11 cellular contexts compared by ENCODE assay signal in genomic region chr22:46047226-46047625, GRCh38.
DNase-seq lines count a peak whose midpoint lies in the region; ATAC-seq and TF ChIP-seq lines count a peak whose summit lies in the region.
"Had no signal": no experiment of that assay in that cellular context is flagged by ENCODE, and none has a peak within 500 bp of the region (broad histone marks: within the 10 kb centered on the region; RNA-seq: fewer than 3 reads in every experiment).

No MANE protein-coding gene starts in this region.

- H3K4me1 ChIP-seq in adipocyte (ENCODE audit: control insufficient read depth, insufficient read depth, low read length) (peaks cover 70% of the 10 kb centered on the region), spleen (peaks cover 35 to 97% (median 91%) of the 10 kb centered on the region in 6 donors)

- peak overlapping the region; percentile 63 for H3K9ac ChIP-seq in adipocyte (ENCODE audit: low read length)

- intact Hi-C loops in spleen (cut with DNase I; ENCODE audit: low total_unique reads), result no loop called here

- TF ChIP-seq CTCF in spleen (IDR thresholded peaks at IDR 0.05 in 8 of 11, conservative IDR thresholded peaks at IDR 0.05 in 3 of 11), result no peak

- H3K9me3 ChIP-seq in adipocyte (ENCODE audit: control insufficient read depth, low read length), result no peaks in the 10 kb centered on the region
- no peaks in the 10 kb centered on the region for H3K9me3 ChIP-seq in spleen

- H3K4me3 ChIP-seq in adipocyte (ENCODE audit: low read length) (no peak overlapping the region), spleen (peak overlapping the region in 1 of 8 donors; percentile 81)

- no peak for TF ChIP-seq POLR2A in spleen (IDR thresholded peaks at IDR 0.05)

- peak overlapping the region in 7 of 8 donors; percentile 91 to 99 (median 93) for H3K27ac ChIP-seq in spleen
- H3K27ac ChIP-seq: brain microvascular endothelial cell had no signal

- in situ Hi-C loops in G401 (cut with HindIII; ENCODE audit: low sequenced_read_pairs), result no loop called here

- DNase-seq in G401 (ENCODE audit: low spot score) (peak; percentile 34), adipocyte (ENCODE audit: low read depth) (no peak), left lobe of liver (ENCODE audit: low spot score) (peak; percentile 45), spleen (peak; percentile 48), NCI-H524 (lab: John Stamatoyannopoulos, UW) (no peak), NCI-H82 treated with DMSO at 0.1 percent for 48 hours (lab: John Stamatoyannopoulos, UW; ENCODE audit: unreplicated experiment) (no peak)
- DNase-seq: brain microvascular endothelial cell, HCEC 1CT, NCI-H2171 had no signal

- WGBS in spleen, 5 donors, result 82 to 94% (median 89%) methylated on average over 13 of the region's 13 CpGs

- H3K36me3 ChIP-seq in adipocyte (ENCODE audit: control insufficient read depth, insufficient read depth, low read length, severe bottlenecking), result no peaks in the 10 kb centered on the region
- no peaks in the 10 kb centered on the region for H3K36me3 ChIP-seq in spleen
- H3K36me3 ChIP-seq: brain microvascular endothelial cell had no signal

- no peak for ATAC-seq in left lobe of liver
- ATAC-seq in HG02759 (IDR thresholded peaks at IDR 0.05; ENCODE audit: unreplicated experiment), result no peak
- ATAC-seq in GM21447 (IDR thresholded peaks at IDR 0.05; ENCODE audit: unreplicated experiment), result no peak

- H3K27me3 ChIP-seq in adipocyte (replicated peaks; ENCODE audit: control insufficient read depth, insufficient read depth, low read length) (no peaks in the 10 kb centered on the region), spleen (replicated peaks in 1 of 7) (no peaks in the 10 kb centered on the region)
- H3K27me3 ChIP-seq: brain microvascular endothelial cell had no signal

Comparison
In these comparisons a context has a peak if more than half of its experiments do, and no peak if none do; other contexts are left out.
1. DNase-seq: peak in G401 (single experiment), left lobe of liver (single experiment) and spleen (single experiment); none in adipocyte (single experiment), NCI-H524 (0 of 2) and NCI-H82 treated with DMSO at 0.1 percent for 48 hours (single experiment).